26 cellular contexts compared by ENCODE assay signal in genomic region chr16:22210854-22211253, GRCh38. TPM values are rescaled to one million over a fixed set of nuclear protein-coding genes. Genes with fewer than 3 reads are reported as not detected.
A peak's percentile ranks its signal among the peaks of the same experiment; 100 is the strongest.
DNase-seq lines count a peak whose midpoint lies in the region; ATAC-seq, FAIRE-seq and TF ChIP-seq lines count a peak whose summit lies in the region.
"Had no signal": no experiment of that assay in that cellular context is flagged by ENCODE, and none has a peak within 500 bp of the region (broad histone marks: within the 10 kb centered on the region; RNA-seq: fewer than 3 reads in every experiment).

No MANE protein-coding gene starts in this region.

- intact Hi-C loops in IMR-90 (cut with micrococcal nuclease) = no loop called here
- intact Hi-C loops in dendritic cell treated with granulocyte-macrophage colony-stimulating factor and Interleukin-4, amounts not matched to agents 40 ng/mL and 50 ng/mL, for 4 days (cut with micrococcal nuclease) = no loop called here

- H4K20me1 ChIP-seq in IMR-90 (ENCODE audit: insufficient read depth, low read length) = peaks cover 43% of the 10 kb centered on the region
- H4K20me1 ChIP-seq in OCI-LY1 (ENCODE audit: insufficient read depth, low read length) = no peaks in the 10 kb centered on the region

- no peaks in the 10 kb centered on the region for H3K9me3 Mint-ChIP-seq in dendritic cell treated with granulocyte-macrophage colony-stimulating factor and Interleukin-4, amounts not matched to agents 40 ng/mL and 50 ng/mL, for 4 days
- H3K9me3 Mint-ChIP-seq in stimulated activated memory B cell treated with anti-CD40 and anti-IgM and Interleukin-4, amounts not matched to agents 10 μg/mL and 1 μg/mL and 100 μg/mL, for 72 hours = no peaks in the 10 kb centered on the region
- H3K9me3 Mint-ChIP-seq: immature natural killer cell, type B pancreatic cell had no signal

- dilution Hi-C loops in IMR-90 (cut with HindIII; ENCODE audit: low sequenced_read_pairs, unreplicated experiment) = no loop called here

- H4K5ac ChIP-seq in IMR-90 (ENCODE audit: low read depth, low read length) = no peak overlapping the region

- no peaks in the 10 kb centered on the region for H3K27me3 ChIP-seq in IMR-90 (ENCODE audit: control insufficient read depth, insufficient read depth, low read length)
- H3K27me3 ChIP-seq in OCI-LY1 (ENCODE audit: insufficient read depth, low read length) = no peaks in the 10 kb centered on the region
- H3K27me3 ChIP-seq: heart right ventricle had no signal

- peak overlapping the region; percentile 99 for H3K27ac Mint-ChIP-seq in dendritic cell treated with granulocyte-macrophage colony-stimulating factor and Interleukin-4, amounts not matched to agents 40 ng/mL and 50 ng/mL, for 4 days
- peak overlapping the region; percentile 23 for H3K27ac Mint-ChIP-seq in stimulated activated memory B cell treated with anti-CD40 and anti-IgM and Interleukin-4, amounts not matched to agents 10 μg/mL and 1 μg/mL and 100 μg/mL, for 72 hours
- H3K27ac Mint-ChIP-seq: activated CD4-positive, alpha-beta memory T cell treated with anti-CD3 and anti-CD28 coated beads for 36 hours; activated naive CD4-positive, alpha-beta T cell treated with anti-CD3 and anti-CD28 coated beads, Interleukin-2, amount 10 ng/mL, durations not matched to agents 7 days and 5 days; immature natural killer cell; type B pancreatic cell had no signal

- H3K36me3 Mint-ChIP-seq in dendritic cell treated with granulocyte-macrophage colony-stimulating factor and Interleukin-4, amounts not matched to agents 40 ng/mL and 50 ng/mL, for 4 days (ENCODE audit: low read depth) = peaks cover 98% of the 10 kb centered on the region
- peaks cover 54% of the 10 kb centered on the region for H3K36me3 Mint-ChIP-seq in stimulated activated memory B cell treated with anti-CD40 and anti-IgM and Interleukin-4, amounts not matched to agents 10 μg/mL and 1 μg/mL and 100 μg/mL, for 72 hours

- H3K9ac ChIP-seq in IMR-90 (ENCODE audit: low read depth, low read length) (no peak overlapping the region), OCI-LY1 (ENCODE audit: low read length) (no peak overlapping the region)

- peaks cover 78% of the 10 kb centered on the region for H3K4me1 Mint-ChIP-seq in dendritic cell treated with granulocyte-macrophage colony-stimulating factor and Interleukin-4, amounts not matched to agents 40 ng/mL and 50 ng/mL, for 4 days (ENCODE audit: low read depth)
- H3K4me1 Mint-ChIP-seq in stimulated activated memory B cell treated with anti-CD40 and anti-IgM and Interleukin-4, amounts not matched to agents 10 μg/mL and 1 μg/mL and 100 μg/mL, for 72 hours = peaks cover 65% of the 10 kb centered on the region

- TF ChIP-seq CTCF in IMR-90 (conservative IDR thresholded peaks at IDR 0.05; ENCODE audit: low read depth, low read length) = no peak
- TF ChIP-seq CTCF in OCI-LY1 (IDR thresholded peaks at IDR 0.05; ENCODE audit: low read length) = no peak

- FAIRE-seq in frontal cortex (lab: Jason Lieb, UNC) = no peak
- FAIRE-seq: D721Med, GM19239 had no signal

- CTCF ChIA-PET in IMR-90 (lab: Yijun Ruan, JAX) = no interaction called here

- peaks cover 11% of the 10 kb centered on the region for H3K9me1 ChIP-seq in IMR-90 (ENCODE audit: insufficient read depth, low read length)

- H3K4me3 ChIP-seq in IMR-90 (ENCODE audit: insufficient read depth, low read depth, low read length) (no peak overlapping the region), OCI-LY1 (ENCODE audit: low read depth, low read length, poor library complexity, severe bottlenecking) (peak overlapping the region; percentile 24)
- H3K4me3 ChIP-seq: heart right ventricle had no signal

- H2AFZ ChIP-seq in IMR-90 (replicated peaks; ENCODE audit: low read length, poor library complexity) = no peak overlapping the region
- no peak overlapping the region for H2AFZ ChIP-seq in OCI-LY1 (ENCODE audit: low read length)

- ATAC-seq in IMR-90 (ENCODE audit: low read depth) (no peak), GM21717 (IDR thresholded peaks at IDR 0.05; ENCODE audit: unreplicated experiment) (no peak), GM18873 (IDR thresholded peaks at IDR 0.05; ENCODE audit: low FRiP score, unreplicated experiment) (no peak)
- ATAC-seq in stimulated activated memory B cell treated with anti-CD40 and anti-IgM and Interleukin-4, amounts not matched to agents 10 μg/mL and 1 μg/mL and 100 μg/mL, for 72 hours = no peak
- ATAC-seq: heart right ventricle had no signal

- H2BK120ac ChIP-seq in IMR-90 (ENCODE audit: low read depth, low read length) = no peak overlapping the region

- POLR2A ChIA-PET in IMR-90 (lab: Charles Lee; ENCODE audit: unreplicated experiment) = no interaction called here

- no peak overlapping the region for H2AK9ac ChIP-seq in IMR-90 (replicated peaks; ENCODE audit: low read depth, low read length, poor library complexity)

- no peak overlapping the region for H3K27ac ChIP-seq in IMR-90 (ENCODE audit: insufficient read depth, low read length)
- H3K27ac ChIP-seq in OCI-LY1 (ENCODE audit: low read depth, low read length, poor library complexity, severe bottlenecking) = peak overlapping the region; percentile 85

- in situ Hi-C loops in IMR-90 (cut with MboI; ENCODE audit: low sequenced_read_pairs) = no loop called here

- H3K79me1 ChIP-seq in IMR-90 (ENCODE audit: low read depth in 1 of 2, low read length in 2 of 2) = peaks cover 28 to 72% of the 10 kb centered on the region in 2 experiments

- H3K56ac ChIP-seq in IMR-90 (ENCODE audit: extremely low read depth, insufficient read depth, low read length) = no peak overlapping the region

- H3K14ac ChIP-seq in IMR-90 (replicated peaks; ENCODE audit: low read depth, low read length) = no peak overlapping the region

- no peak overlapping the region for H3K23ac ChIP-seq in IMR-90 (ENCODE audit: low read depth, low read length)

- no peak overlapping the region for H3K18ac ChIP-seq in IMR-90 (ENCODE audit: low read depth, low read length)

- WGBS in IMR-90 (ENCODE audit: extremely low coverage in 2 of 2, insufficient read length in 1 of 2), 2 experiments = no CpG with 5 or more reads among the region's 2 CpGs

- H3F3A ChIP-seq in OCI-LY1 (ENCODE audit: insufficient read depth, low read length) = no peaks in the 10 kb centered on the region

- H2AK5ac ChIP-seq in IMR-90 (ENCODE audit: low read depth, low read length) = no peak overlapping the region

- no peak overlapping the region for H3K4ac ChIP-seq in IMR-90 (ENCODE audit: low read depth, low read length)

- H2BK5ac ChIP-seq in IMR-90 (ENCODE audit: low read depth, low read length, poor library complexity, severe bottlenecking) = no peak overlapping the region

- no peak overlapping the region for H3K4me2 ChIP-seq in IMR-90 (ENCODE audit: low read depth, low read length)
- H3K4me2 ChIP-seq in OCI-LY1 (ENCODE audit: low read length) = peak overlapping the region; percentile 48; the same call in 1 of the 2 replicates

- no peak for TF ChIP-seq RAD21 in IMR-90 (IDR thresholded peaks at IDR 0.05; ENCODE audit: low read length)

- no peak for TF ChIP-seq POLR2A in IMR-90 (IDR thresholded peaks at IDR 0.05; ENCODE audit: low read depth, low read length)

- H3K79me2 ChIP-seq in OCI-LY1 (ENCODE audit: insufficient read depth, low read length) = peaks cover 24% of the 10 kb centered on the region

- no peaks in the 10 kb centered on the region for H3K27me3 Mint-ChIP-seq in dendritic cell treated with granulocyte-macrophage colony-stimulating factor and Interleukin-4, amounts not matched to agents 40 ng/mL and 50 ng/mL, for 4 days
- H3K27me3 Mint-ChIP-seq in stimulated activated memory B cell treated with anti-CD40 and anti-IgM and Interleukin-4, amounts not matched to agents 10 μg/mL and 1 μg/mL and 100 μg/mL, for 72 hours = no peaks in the 10 kb centered on the region
- H3K27me3 Mint-ChIP-seq: activated CD4-positive, alpha-beta memory T cell treated with anti-CD3 and anti-CD28 coated beads for 36 hours; activated naive CD4-positive, alpha-beta T cell treated with anti-CD3 and anti-CD28 coated beads, Interleukin-2, amount 10 ng/mL, durations not matched to agents 7 days and 5 days; type B pancreatic cell had no signal

- no TSS peak for BruUV-seq in IMR-90 (replicated peaks; lab: Mats Ljungman, UMichigan)

- peak overlapping the region; percentile 13 for H3K4me3 Mint-ChIP-seq in dendritic cell treated with granulocyte-macrophage colony-stimulating factor and Interleukin-4, amounts not matched to agents 40 ng/mL and 50 ng/mL, for 4 days
- no peak overlapping the region for H3K4me3 Mint-ChIP-seq in stimulated activated memory B cell treated with anti-CD40 and anti-IgM and Interleukin-4, amounts not matched to agents 10 μg/mL and 1 μg/mL and 100 μg/mL, for 72 hours
- H3K4me3 Mint-ChIP-seq: activated CD4-positive, alpha-beta memory T cell treated with anti-CD3 and anti-CD28 coated beads for 36 hours; activated naive CD4-positive, alpha-beta T cell treated with anti-CD3 and anti-CD28 coated beads, Interleukin-2, amount 10 ng/mL, durations not matched to agents 7 days and 5 days; immature natural killer cell; type B pancreatic cell had no signal

- H3K9me3 ChIP-seq in IMR-90 (ENCODE audit: control insufficient read depth, insufficient read depth, low read length) (no peaks in the 10 kb centered on the region), OCI-LY1 (ENCODE audit: low read length) (peaks cover 4% of the 10 kb centered on the region)

- H2BK20ac ChIP-seq in IMR-90 (ENCODE audit: low read depth, low read length) = no peak overlapping the region

- DNase-seq in IMR-90 (no peak), frontal cortex (ENCODE audit: low spot score in 2 of 2) (no peak)
- no peak for DNase-seq in stimulated activated CD4-positive, alpha-beta T cell treated with anti-CD3 and anti-CD28 coated beads, Interleukin-4, amount 100 ng/mL, for 24 hours
- DNase-seq: activated CD4-positive, alpha-beta memory T cell treated with anti-CD3 and anti-CD28 coated beads for 36 hours; activated naive CD4-positive, alpha-beta T cell treated with anti-CD3 and anti-CD28 coated beads, Interleukin-2, amount 10 ng/mL, durations not matched to agents 7 days and 5 days; activated T-cell treated with anti-CD3 and anti-CD28 coated beads for 4 hours; heart right ventricle; immature natural killer cell; NCI-H1417 treated with DMSO at 0.1 percent for 48 hours; NCI-H2171 treated with DMSO at 0.1 percent for 48 hours; NCI-H82; stimulated activated naive CD4-positive, alpha-beta T cell treated with Interleukin-2 at 50 U/mL for 16 hours had no signal

- H3K9me2 ChIP-seq in OCI-LY1 (ENCODE audit: low read depth, low read length) = no peaks in the 10 kb centered on the region

- peaks cover 5% of the 10 kb centered on the region for H3K36me3 ChIP-seq in IMR-90 (ENCODE audit: control insufficient read depth, insufficient read depth, low read length)
- H3K36me3 ChIP-seq in OCI-LY1 (ENCODE audit: insufficient read depth, low read length) = peaks cover 43% of the 10 kb centered on the region

- H3K4me1 ChIP-seq in IMR-90 (ENCODE audit: control insufficient read depth, insufficient read depth, low read length) = peaks cover 10% of the 10 kb centered on the region
- peaks cover 47% of the 10 kb centered on the region for H3K4me1 ChIP-seq in OCI-LY1 (ENCODE audit: insufficient read depth, low read length, severe bottlenecking)

- no peak overlapping the region for H4K8ac ChIP-seq in IMR-90 (ENCODE audit: low read depth in 2 of 2, low read length in 2 of 2)

- H2BK15ac ChIP-seq in IMR-90 (ENCODE audit: low read depth, low read length) = no peak overlapping the region

- H4K91ac ChIP-seq in IMR-90 (ENCODE audit: insufficient read depth, low read depth, low read length) = no peak overlapping the region

RNA-seq across cellular contexts. Expression of gene EEF2K, which starts 4.8 kb away (rescaled TPM):
- total RNA-seq in IMR-90 (2012; rRNA removed) (9.7 and 10.3 TPM in 2 replicates), frontal cortex (9.8 TPM)
- 16.5 and 19.1 TPM in 2 replicates for polyA plus RNA-seq in IMR-90 (2012; rRNA removed)
- 6.2 and 9.4 TPM in 2 replicates for polyA plus RNA-seq in IMR-90 (2012; cell fraction: cytosol; rRNA removed)
- 27.4 and 28.6 TPM in 2 replicates for polyA plus RNA-seq in IMR-90 (2012; cell fraction: nucleus; rRNA removed; ENCODE audit: low replicate concordance)

RNA-seq across cellular contexts. Expression of gene SDR42E2, which starts 48.5 kb away (rescaled TPM):
- total RNA-seq in IMR-90 (2012; rRNA removed) (not detected in 2 replicates), frontal cortex (not detected)
- polyA plus RNA-seq in IMR-90 (2012; rRNA removed) = not detected in 2 replicates
- not detected in 2 replicates for polyA plus RNA-seq in IMR-90 (2012; cell fraction: cytosol; rRNA removed)
- polyA plus RNA-seq in IMR-90 (2012; cell fraction: nucleus; rRNA removed; ENCODE audit: low replicate concordance) = not detected in 2 replicates
- total RNA-seq: chondrocyte, H4, HT1080, lower leg skin, myocyte, omental fat pad had no signal
